28 cellular contexts compared by ENCODE assay signal in genomic region chr7:22477262-22477661, GRCh38. TPM values are rescaled to one million over a fixed set of nuclear protein-coding genes. Genes with fewer than 3 reads are reported as not detected.
"Had no signal": no experiment of that assay in that cellular context is flagged by ENCODE, and none has a peak within 500 bp of the region (broad histone marks: within the 10 kb centered on the region; RNA-seq: fewer than 3 reads in every experiment).

No MANE protein-coding gene starts in this region.

- H3K9me3 ChIP-seq: ovary, psoas muscle, right lobe of liver, sigmoid colon, stomach, tibial artery, transverse colon, upper lobe of left lung, vagina had no signal

- H3K36me3 Mint-ChIP-seq: naive thymus-derived CD8-positive, alpha-beta T cell; natural killer cell treated with Interleukin-12 subunit alpha and Interleukin-12 subunit beta and Interleukin-15 and Interleukin-18, amount 100 ng/mL, for 72 hours; neural progenitor cell; stimulated activated effector memory CD8-positive, alpha-beta T cell treated with anti-CD3 and anti-CD28 coated beads, Interleukin-12 subunit alpha, Interleukin-12 subunit beta, amount 100 ng/mL, for 72 hours had no signal

- H3K9ac ChIP-seq: neural progenitor cell, parathyroid adenoma had no signal

- DNase-seq: naive thymus-derived CD8-positive, alpha-beta T cell; nephron progenitor cell; occipital lobe; ovary; posterior cingulate gyrus; psoas muscle; right cardiac atrium; right lobe of liver; sigmoid colon; small intestine; stimulated activated CD4-positive, alpha-beta T cell treated with anti-CD3 and anti-CD28 coated beads, Interleukin-15, amount 100 ng/mL, for 24 hours; stimulated activated CD4-positive, alpha-beta T cell treated with anti-CD3 and anti-CD28 coated beads, Interleukin-2, amount 100 ng/mL, for 24 hours; stimulated activated CD4-positive, alpha-beta T cell treated with anti-CD3 and anti-CD28 coated beads, Interleukin-2, amount 100 ng/mL, for 48 hours; stimulated activated CD4-positive, alpha-beta T cell treated with anti-CD3 and anti-CD28 coated beads, Interleukin-4, amount 100 ng/mL, for 24 hours; stimulated activated naive B cell treated with anti-CD40 and anti-IgM and Interleukin-4, amounts not matched to agents 10 μg/mL and 1 μg/mL and 100 μg/mL, for 72 hours; stimulated activated naive CD4-positive, alpha-beta T cell treated with Interleukin-2 at 50 U/mL for 16 hours; stomach; tibial artery; transverse colon had no signal

- FAIRE-seq: small intestine, urothelium cell line had no signal

- H3K27ac Mint-ChIP-seq: naive thymus-derived CD8-positive, alpha-beta T cell; natural killer cell treated with Interleukin-12 subunit alpha and Interleukin-12 subunit beta and Interleukin-15 and Interleukin-18, amount 100 ng/mL, for 72 hours; nephron progenitor cell; progenitor cell of endocrine pancreas; stimulated activated effector memory CD8-positive, alpha-beta T cell treated with anti-CD3 and anti-CD28 coated beads, Interleukin-12 subunit alpha, Interleukin-12 subunit beta, amount 100 ng/mL, for 72 hours; stimulated activated naive B cell treated with anti-CD40 and anti-IgM and Interleukin-4, amounts not matched to agents 10 μg/mL and 1 μg/mL and 100 μg/mL, for 72 hours; stimulated activated naive CD8-positive, alpha-beta T cell treated with anti-CD3 and anti-CD28 coated beads, Interleukin-15, Interleukin-2, amounts not matched to agents 100 ng/mL and 50 ng/mL, for 24 hours had no signal

- H3K4me3 Mint-ChIP-seq: naive thymus-derived CD8-positive, alpha-beta T cell; natural killer cell treated with Interleukin-12 subunit alpha and Interleukin-12 subunit beta and Interleukin-15 and Interleukin-18, amount 100 ng/mL, for 72 hours; nephron progenitor cell; neural progenitor cell; stimulated activated effector memory CD8-positive, alpha-beta T cell treated with anti-CD3 and anti-CD28 coated beads, Interleukin-12 subunit alpha, Interleukin-12 subunit beta, amount 100 ng/mL, for 72 hours; stimulated activated naive B cell treated with anti-CD40 and anti-IgM and Interleukin-4, amounts not matched to agents 10 μg/mL and 1 μg/mL and 100 μg/mL, for 72 hours; stimulated activated naive CD8-positive, alpha-beta T cell treated with anti-CD3 and anti-CD28 coated beads, Interleukin-15, Interleukin-2, amounts not matched to agents 100 ng/mL and 50 ng/mL, for 24 hours had no signal

- H3K79me2 ChIP-seq: parathyroid adenoma had no signal

- H3K4me3 ChIP-seq: neural progenitor cell, ovary, psoas muscle, right lobe of liver, sigmoid colon, stomach, tibial artery, transverse colon, upper lobe of left lung, vagina had no signal

- H3K27ac ChIP-seq: neural progenitor cell, ovary, parathyroid adenoma, psoas muscle, right lobe of liver, sigmoid colon, stomach, tibial artery, transverse colon, upper lobe of left lung, vagina had no signal

- H3K27me3 Mint-ChIP-seq: naive thymus-derived CD8-positive, alpha-beta T cell; stimulated activated naive B cell treated with anti-CD40 and anti-IgM and Interleukin-4, amounts not matched to agents 10 μg/mL and 1 μg/mL and 100 μg/mL, for 72 hours; stimulated activated naive CD8-positive, alpha-beta T cell treated with anti-CD3 and anti-CD28 coated beads, Interleukin-15, Interleukin-2, amounts not matched to agents 100 ng/mL and 50 ng/mL, for 24 hours had no signal

- H3K9me3 Mint-ChIP-seq: naive thymus-derived CD8-positive, alpha-beta T cell; natural killer cell treated with Interleukin-12 subunit alpha and Interleukin-12 subunit beta and Interleukin-15 and Interleukin-18, amount 100 ng/mL, for 72 hours; neural progenitor cell; stimulated activated effector memory CD8-positive, alpha-beta T cell treated with anti-CD3 and anti-CD28 coated beads, Interleukin-12 subunit alpha, Interleukin-12 subunit beta, amount 100 ng/mL, for 72 hours; stimulated activated naive B cell treated with anti-CD40 and anti-IgM and Interleukin-4, amounts not matched to agents 10 μg/mL and 1 μg/mL and 100 μg/mL, for 72 hours; stimulated activated naive CD8-positive, alpha-beta T cell treated with anti-CD3 and anti-CD28 coated beads, Interleukin-15, Interleukin-2, amounts not matched to agents 100 ng/mL and 50 ng/mL, for 24 hours had no signal

- H3K27me3 ChIP-seq: neural progenitor cell, ovary, right lobe of liver, sigmoid colon, stomach, tibial artery, transverse colon, upper lobe of left lung, vagina had no signal

- H3K4me1 ChIP-seq: parathyroid adenoma, psoas muscle, right lobe of liver, sigmoid colon, tibial artery had no signal

- ATAC-seq: naive thymus-derived CD8-positive, alpha-beta T cell; natural killer cell treated with Interleukin-12 subunit alpha and Interleukin-12 subunit beta and Interleukin-15 and Interleukin-18, amount 100 ng/mL, for 72 hours; psoas muscle; right lobe of liver; stimulated activated effector memory CD8-positive, alpha-beta T cell treated with anti-CD3 and anti-CD28 coated beads, Interleukin-12 subunit alpha, Interleukin-12 subunit beta, amount 100 ng/mL, for 72 hours; stimulated activated naive B cell treated with anti-CD40 and anti-IgM and Interleukin-4, amounts not matched to agents 10 μg/mL and 1 μg/mL and 100 μg/mL, for 72 hours had no signal

- H2AFZ ChIP-seq: parathyroid adenoma had no signal

- H3K36me3 ChIP-seq: neural progenitor cell, ovary, right lobe of liver, sigmoid colon, stomach, tibial artery, transverse colon, upper lobe of left lung, vagina had no signal

- H3K4me1 Mint-ChIP-seq: neural progenitor cell; stimulated activated effector memory CD8-positive, alpha-beta T cell treated with anti-CD3 and anti-CD28 coated beads, Interleukin-12 subunit alpha, Interleukin-12 subunit beta, amount 100 ng/mL, for 72 hours had no signal

RNA-seq across cellular contexts. Expression of gene STEAP1B, which starts 22.7 kb away (rescaled TPM):
- total RNA-seq: naive thymus-derived CD8-positive, alpha-beta T cell had no signal
